ENCODE assay signal across 1 cellular context in the genomic region with DNA sequence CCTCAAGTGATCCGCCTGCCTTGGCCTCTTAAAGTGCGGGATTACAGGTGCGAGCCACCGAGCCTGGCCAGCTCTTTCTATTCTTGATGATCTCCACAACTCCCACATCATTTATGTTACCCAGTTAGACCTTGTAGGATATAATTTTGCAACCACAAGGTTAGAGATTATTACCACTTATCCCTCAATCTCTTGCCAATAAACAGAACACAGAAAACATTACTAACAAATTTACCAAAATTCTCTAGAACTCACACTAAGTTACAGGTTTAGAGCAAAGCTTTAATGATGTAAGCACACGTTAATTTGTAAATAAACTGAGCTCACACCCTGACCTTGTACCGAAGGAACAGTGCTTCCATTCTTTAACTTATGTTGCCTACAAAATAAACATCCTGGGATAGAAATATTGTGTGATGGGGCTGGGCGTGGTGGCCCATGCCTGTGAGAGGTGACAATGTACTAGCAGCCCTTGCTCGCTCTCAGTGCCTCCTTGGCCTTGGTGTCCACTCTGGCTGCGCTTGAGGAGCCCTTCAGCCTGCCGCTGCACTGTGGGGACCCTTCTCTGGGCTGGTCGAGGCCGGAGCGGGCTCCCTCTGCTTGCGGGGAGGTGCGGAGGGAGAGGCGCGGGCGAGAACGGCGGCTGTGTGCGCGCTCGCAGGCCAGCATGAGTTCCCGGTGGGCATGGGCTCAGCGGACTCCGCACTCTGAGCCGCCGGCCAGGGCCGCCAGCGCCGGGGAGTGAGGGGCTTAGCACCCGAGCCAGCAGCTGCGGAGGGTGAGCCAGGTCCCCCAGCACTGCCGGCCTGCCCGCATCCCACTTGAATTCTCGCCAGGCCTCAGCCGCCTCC.
TF ChIP-seq lines count a peak whose summit lies in the region.

No MANE protein-coding gene starts in this region.

TF ChIP-seq in HepG2, 621 proteins besides CTCF, POLR2A, EP300 and RAD21 (continues in another document):
- TF ChIP-seq, protein P1, sequence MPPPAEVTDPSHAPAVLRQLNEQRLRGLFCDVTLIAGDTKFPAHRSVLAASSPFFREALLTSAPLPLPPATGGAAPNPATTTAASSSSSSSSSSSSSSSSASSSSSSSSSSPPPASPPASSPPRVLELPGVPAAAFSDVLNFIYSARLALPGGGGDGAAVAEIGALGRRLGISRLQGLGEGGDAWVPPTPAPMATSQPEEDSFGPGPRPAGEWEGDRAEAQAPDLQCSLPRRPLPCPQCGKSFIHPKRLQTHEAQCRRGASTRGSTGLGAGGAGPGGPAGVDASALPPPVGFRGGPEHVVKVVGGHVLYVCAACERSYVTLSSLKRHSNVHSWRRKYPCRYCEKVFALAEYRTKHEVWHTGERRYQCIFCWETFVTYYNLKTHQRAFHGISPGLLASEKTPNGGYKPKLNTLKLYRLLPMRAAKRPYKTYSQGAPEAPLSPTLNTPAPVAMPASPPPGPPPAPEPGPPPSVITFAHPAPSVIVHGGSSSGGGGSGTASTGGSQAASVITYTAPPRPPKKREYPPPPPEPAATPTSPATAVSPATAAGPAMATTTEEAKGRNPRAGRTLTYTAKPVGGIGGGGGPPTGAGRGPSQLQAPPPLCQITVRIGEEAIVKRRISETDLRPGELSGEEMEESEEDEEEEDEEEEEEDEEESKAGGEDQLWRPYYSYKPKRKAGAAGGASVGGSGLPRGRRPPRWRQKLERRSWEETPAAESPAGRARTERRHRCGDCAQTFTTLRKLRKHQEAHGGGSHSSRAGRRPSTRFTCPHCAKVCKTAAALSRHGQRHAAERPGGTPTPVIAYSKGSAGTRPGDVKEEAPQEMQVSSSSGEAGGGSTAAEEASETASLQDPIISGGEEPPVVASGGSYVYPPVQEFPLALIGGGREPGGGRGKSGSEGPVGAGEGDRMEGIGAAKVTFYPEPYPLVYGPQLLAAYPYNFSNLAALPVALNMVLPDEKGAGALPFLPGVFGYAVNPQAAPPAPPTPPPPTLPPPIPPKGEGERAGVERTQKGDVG (CRISPR knock-in tag; IDR thresholded peaks at IDR 0.05; ENCODE audit: borderline replicate concordance), result no peak
- no peak for TF ChIP-seq MYC (CRISPR knock-in tag; IDR thresholded peaks at IDR 0.05; ENCODE audit: borderline replicate concordance)
- no peak for TF ChIP-seq ZNF570 (CRISPR knock-in tag; IDR thresholded peaks at IDR 0.05; ENCODE audit: borderline replicate concordance)
- TF ChIP-seq, protein P2, sequence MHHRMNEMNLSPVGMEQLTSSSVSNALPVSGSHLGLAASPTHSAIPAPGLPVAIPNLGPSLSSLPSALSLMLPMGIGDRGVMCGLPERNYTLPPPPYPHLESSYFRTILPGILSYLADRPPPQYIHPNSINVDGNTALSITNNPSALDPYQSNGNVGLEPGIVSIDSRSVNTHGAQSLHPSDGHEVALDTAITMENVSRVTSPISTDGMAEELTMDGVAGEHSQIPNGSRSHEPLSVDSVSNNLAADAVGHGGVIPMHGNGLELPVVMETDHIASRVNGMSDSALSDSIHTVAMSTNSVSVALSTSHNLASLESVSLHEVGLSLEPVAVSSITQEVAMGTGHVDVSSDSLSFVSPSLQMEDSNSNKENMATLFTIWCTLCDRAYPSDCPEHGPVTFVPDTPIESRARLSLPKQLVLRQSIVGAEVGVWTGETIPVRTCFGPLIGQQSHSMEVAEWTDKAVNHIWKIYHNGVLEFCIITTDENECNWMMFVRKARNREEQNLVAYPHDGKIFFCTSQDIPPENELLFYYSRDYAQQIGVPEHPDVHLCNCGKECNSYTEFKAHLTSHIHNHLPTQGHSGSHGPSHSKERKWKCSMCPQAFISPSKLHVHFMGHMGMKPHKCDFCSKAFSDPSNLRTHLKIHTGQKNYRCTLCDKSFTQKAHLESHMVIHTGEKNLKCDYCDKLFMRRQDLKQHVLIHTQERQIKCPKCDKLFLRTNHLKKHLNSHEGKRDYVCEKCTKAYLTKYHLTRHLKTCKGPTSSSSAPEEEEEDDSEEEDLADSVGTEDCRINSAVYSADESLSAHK (CRISPR knock-in tag; IDR thresholded peaks at IDR 0.05; ENCODE audit: borderline replicate concordance), result no peak
- TF ChIP-seq ZNF761 (CRISPR knock-in tag; conservative IDR thresholded peaks at IDR 0.05), result no peak
- 0 out of 2 replicates have a peak, but pooled peaks have one; percentile 15 for TF ChIP-seq TBX2 (CRISPR knock-in tag; IDR thresholded peaks at IDR 0.05; ENCODE audit: borderline replicate concordance)
- no peak for TF ChIP-seq SOX6 (IDR thresholded peaks at IDR 0.05)
- TF ChIP-seq SOX6 (CRISPR knock-in tag; IDR thresholded peaks at IDR 0.05), result peak; percentile 50; the same call in 1 of the 2 replicates
- TF ChIP-seq FOXA3 (CRISPR knock-in tag; IDR thresholded peaks at IDR 0.05), result peak; percentile 58; the same call in 1 of the 2 replicates
- TF ChIP-seq, protein P3, sequence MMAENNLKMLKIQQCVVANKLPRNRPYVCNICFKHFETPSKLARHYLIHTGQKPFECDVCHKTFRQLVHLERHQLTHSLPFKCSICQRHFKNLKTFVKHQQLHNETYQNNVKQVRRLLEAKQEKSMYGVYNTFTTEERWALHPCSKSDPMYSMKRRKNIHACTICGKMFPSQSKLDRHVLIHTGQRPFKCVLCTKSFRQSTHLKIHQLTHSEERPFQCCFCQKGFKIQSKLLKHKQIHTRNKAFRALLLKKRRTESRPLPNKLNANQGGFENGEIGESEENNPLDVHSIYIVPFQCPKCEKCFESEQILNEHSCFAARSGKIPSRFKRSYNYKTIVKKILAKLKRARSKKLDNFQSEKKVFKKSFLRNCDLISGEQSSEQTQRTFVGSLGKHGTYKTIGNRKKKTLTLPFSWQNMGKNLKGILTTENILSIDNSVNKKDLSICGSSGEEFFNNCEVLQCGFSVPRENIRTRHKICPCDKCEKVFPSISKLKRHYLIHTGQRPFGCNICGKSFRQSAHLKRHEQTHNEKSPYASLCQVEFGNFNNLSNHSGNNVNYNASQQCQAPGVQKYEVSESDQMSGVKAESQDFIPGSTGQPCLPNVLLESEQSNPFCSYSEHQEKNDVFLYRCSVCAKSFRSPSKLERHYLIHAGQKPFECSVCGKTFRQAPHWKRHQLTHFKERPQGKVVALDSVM (CRISPR knock-in tag; IDR thresholded peaks at IDR 0.05), result no peak
- TF ChIP-seq FLYWCH1 (CRISPR knock-in tag; IDR thresholded peaks at IDR 0.05), result no peak
- TF ChIP-seq ZNF354B (CRISPR knock-in tag; IDR thresholded peaks at IDR 0.05), result no peak
- TF ChIP-seq PAX8 (CRISPR knock-in tag; IDR thresholded peaks at IDR 0.05; ENCODE audit: borderline replicate concordance), result no peak
- TF ChIP-seq SMC3 (IDR thresholded peaks at IDR 0.05; ENCODE audit: low read length), result no peak
- TF ChIP-seq, protein P4, sequence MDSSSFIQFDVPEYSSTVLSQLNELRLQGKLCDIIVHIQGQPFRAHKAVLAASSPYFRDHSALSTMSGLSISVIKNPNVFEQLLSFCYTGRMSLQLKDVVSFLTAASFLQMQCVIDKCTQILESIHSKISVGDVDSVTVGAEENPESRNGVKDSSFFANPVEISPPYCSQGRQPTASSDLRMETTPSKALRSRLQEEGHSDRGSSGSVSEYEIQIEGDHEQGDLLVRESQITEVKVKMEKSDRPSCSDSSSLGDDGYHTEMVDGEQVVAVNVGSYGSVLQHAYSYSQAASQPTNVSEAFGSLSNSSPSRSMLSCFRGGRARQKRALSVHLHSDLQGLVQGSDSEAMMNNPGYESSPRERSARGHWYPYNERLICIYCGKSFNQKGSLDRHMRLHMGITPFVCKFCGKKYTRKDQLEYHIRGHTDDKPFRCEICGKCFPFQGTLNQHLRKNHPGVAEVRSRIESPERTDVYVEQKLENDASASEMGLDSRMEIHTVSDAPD (CRISPR knock-in tag; IDR thresholded peaks at IDR 0.05), result no peak
- TF ChIP-seq EZH2 (conservative IDR thresholded peaks at IDR 0.05; ENCODE audit: low read depth, low read length), result no peak
- no peak for TF ChIP-seq ATF7 (IDR thresholded peaks at IDR 0.05)
- no peak for TF ChIP-seq ATF7 (CRISPR knock-in tag; IDR thresholded peaks at IDR 0.05)
- TF ChIP-seq, protein P5, sequence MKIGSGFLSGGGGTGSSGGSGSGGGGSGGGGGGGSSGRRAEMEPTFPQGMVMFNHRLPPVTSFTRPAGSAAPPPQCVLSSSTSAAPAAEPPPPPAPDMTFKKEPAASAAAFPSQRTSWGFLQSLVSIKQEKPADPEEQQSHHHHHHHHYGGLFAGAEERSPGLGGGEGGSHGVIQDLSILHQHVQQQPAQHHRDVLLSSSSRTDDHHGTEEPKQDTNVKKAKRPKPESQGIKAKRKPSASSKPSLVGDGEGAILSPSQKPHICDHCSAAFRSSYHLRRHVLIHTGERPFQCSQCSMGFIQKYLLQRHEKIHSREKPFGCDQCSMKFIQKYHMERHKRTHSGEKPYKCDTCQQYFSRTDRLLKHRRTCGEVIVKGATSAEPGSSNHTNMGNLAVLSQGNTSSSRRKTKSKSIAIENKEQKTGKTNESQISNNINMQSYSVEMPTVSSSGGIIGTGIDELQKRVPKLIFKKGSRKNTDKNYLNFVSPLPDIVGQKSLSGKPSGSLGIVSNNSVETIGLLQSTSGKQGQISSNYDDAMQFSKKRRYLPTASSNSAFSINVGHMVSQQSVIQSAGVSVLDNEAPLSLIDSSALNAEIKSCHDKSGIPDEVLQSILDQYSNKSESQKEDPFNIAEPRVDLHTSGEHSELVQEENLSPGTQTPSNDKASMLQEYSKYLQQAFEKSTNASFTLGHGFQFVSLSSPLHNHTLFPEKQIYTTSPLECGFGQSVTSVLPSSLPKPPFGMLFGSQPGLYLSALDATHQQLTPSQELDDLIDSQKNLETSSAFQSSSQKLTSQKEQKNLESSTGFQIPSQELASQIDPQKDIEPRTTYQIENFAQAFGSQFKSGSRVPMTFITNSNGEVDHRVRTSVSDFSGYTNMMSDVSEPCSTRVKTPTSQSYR (CRISPR knock-in tag; IDR thresholded peaks at IDR 0.05; ENCODE audit: borderline replicate concordance), result no peak
- no peak for TF ChIP-seq PRMT3 (CRISPR knock-in tag; IDR thresholded peaks at IDR 0.05; ENCODE audit: borderline replicate concordance, low read depth)
- TF ChIP-seq, protein P6, sequence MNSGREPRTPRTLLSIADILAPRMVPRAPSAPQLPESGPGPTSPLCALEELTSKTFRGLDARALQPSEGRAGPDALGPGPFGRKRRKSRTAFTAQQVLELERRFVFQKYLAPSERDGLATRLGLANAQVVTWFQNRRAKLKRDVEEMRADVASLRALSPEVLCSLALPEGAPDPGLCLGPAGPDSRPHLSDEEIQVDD (CRISPR knock-in tag; IDR thresholded peaks at IDR 0.05; ENCODE audit: borderline replicate concordance), result no peak
- TF ChIP-seq, protein P7, sequence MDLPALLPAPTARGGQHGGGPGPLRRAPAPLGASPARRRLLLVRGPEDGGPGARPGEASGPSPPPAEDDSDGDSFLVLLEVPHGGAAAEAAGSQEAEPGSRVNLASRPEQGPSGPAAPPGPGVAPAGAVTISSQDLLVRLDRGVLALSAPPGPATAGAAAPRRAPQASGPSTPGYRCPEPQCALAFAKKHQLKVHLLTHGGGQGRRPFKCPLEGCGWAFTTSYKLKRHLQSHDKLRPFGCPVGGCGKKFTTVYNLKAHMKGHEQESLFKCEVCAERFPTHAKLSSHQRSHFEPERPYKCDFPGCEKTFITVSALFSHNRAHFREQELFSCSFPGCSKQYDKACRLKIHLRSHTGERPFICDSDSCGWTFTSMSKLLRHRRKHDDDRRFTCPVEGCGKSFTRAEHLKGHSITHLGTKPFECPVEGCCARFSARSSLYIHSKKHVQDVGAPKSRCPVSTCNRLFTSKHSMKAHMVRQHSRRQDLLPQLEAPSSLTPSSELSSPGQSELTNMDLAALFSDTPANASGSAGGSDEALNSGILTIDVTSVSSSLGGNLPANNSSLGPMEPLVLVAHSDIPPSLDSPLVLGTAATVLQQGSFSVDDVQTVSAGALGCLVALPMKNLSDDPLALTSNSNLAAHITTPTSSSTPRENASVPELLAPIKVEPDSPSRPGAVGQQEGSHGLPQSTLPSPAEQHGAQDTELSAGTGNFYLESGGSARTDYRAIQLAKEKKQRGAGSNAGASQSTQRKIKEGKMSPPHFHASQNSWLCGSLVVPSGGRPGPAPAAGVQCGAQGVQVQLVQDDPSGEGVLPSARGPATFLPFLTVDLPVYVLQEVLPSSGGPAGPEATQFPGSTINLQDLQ (CRISPR knock-in tag; IDR thresholded peaks at IDR 0.05), result no peak
- 0 out of 2 replicates have a peak, but pooled peaks have one; percentile 5 for TF ChIP-seq ZNF121 (CRISPR knock-in tag; IDR thresholded peaks at IDR 0.05)
- no peak for TF ChIP-seq KAT2B (IDR thresholded peaks at IDR 0.05; ENCODE audit: borderline replicate concordance, low read depth, low read length)
- no peak for TF ChIP-seq ELF3 (CRISPR knock-in tag; IDR thresholded peaks at IDR 0.05)
- TF ChIP-seq ZFX (CRISPR knock-in tag; IDR thresholded peaks at IDR 0.05; ENCODE audit: low read depth), result peak; percentile 47; the same call in 1 of the 2 replicates
- peak; percentile 31; the same call in 1 of the 2 replicates for TF ChIP-seq PHF8 (CRISPR knock-in tag; IDR thresholded peaks at IDR 0.05)
- TF ChIP-seq, protein P8, sequence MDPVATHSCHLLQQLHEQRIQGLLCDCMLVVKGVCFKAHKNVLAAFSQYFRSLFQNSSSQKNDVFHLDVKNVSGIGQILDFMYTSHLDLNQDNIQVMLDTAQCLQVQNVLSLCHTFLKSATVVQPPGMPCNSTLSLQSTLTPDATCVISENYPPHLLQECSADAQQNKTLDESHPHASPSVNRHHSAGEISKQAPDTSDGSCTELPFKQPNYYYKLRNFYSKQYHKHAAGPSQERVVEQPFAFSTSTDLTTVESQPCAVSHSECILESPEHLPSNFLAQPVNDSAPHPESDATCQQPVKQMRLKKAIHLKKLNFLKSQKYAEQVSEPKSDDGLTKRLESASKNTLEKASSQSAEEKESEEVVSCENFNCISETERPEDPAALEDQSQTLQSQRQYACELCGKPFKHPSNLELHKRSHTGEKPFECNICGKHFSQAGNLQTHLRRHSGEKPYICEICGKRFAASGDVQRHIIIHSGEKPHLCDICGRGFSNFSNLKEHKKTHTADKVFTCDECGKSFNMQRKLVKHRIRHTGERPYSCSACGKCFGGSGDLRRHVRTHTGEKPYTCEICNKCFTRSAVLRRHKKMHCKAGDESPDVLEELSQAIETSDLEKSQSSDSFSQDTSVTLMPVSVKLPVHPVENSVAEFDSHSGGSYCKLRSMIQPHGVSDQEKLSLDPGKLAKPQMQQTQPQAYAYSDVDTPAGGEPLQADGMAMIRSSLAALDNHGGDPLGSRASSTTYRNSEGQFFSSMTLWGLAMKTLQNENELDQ (CRISPR knock-in tag; IDR thresholded peaks at IDR 0.05; ENCODE audit: borderline replicate concordance), result no peak
- no peak for TF ChIP-seq ZNF460 (CRISPR knock-in tag; IDR thresholded peaks at IDR 0.05; ENCODE audit: borderline replicate concordance)
- no peak for TF ChIP-seq ZNF629 (CRISPR knock-in tag; conservative IDR thresholded peaks at IDR 0.05)
- TF ChIP-seq, protein P9, sequence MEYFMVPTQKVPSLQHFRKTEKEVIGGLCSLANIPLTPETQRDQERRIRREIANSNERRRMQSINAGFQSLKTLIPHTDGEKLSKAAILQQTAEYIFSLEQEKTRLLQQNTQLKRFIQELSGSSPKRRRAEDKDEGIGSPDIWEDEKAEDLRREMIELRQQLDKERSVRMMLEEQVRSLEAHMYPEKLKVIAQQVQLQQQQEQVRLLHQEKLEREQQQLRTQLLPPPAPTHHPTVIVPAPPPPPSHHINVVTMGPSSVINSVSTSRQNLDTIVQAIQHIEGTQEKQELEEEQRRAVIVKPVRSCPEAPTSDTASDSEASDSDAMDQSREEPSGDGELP (IDR thresholded peaks at IDR 0.05; ENCODE audit: borderline replicate concordance, low read depth), result no peak
- no peak for TF ChIP-seq RXRA (CRISPR knock-in tag; IDR thresholded peaks at IDR 0.05)
- no peak for TF ChIP-seq ZSCAN12 (CRISPR knock-in tag; IDR thresholded peaks at IDR 0.05)
- no peak for TF ChIP-seq ATRX (CRISPR knock-in tag; IDR thresholded peaks at IDR 0.05; ENCODE audit: borderline replicate concordance)
- no peak for TF ChIP-seq ZNF510 (CRISPR knock-in tag; IDR thresholded peaks at IDR 0.05; ENCODE audit: low read depth)
- TF ChIP-seq TBX3 (IDR thresholded peaks at IDR 0.05; ENCODE audit: borderline replicate concordance), result no peak
- 0 out of 2 replicates have a peak, but pooled peaks have one; percentile 30 for TF ChIP-seq ZNF788 (CRISPR knock-in tag; IDR thresholded peaks at IDR 0.05; ENCODE audit: borderline replicate concordance)
- TF ChIP-seq ZNF556 (CRISPR knock-in tag; IDR thresholded peaks at IDR 0.05; ENCODE audit: borderline replicate concordance), result no peak
